ENCODE assay signal across 9 cellular contexts in the genomic region with DNA sequence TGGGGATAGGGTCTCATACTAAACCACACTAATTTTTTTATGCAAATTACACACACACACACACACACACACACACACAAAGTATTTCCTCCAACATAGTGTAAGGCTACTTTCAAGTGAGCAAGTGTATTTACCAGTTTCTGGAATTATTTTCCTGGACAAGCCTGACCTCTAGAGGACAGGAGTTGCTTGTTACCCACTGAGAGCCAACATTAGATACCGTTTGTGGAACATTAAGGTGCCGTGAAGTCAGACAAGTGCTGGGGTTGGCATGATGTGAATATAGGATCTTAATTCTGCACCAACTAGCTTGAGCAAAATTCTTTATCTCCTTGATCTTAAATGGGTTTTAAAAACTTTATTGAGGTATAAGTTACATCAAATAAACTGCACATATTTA. TPM values are rescaled to one million over a fixed set of nuclear protein-coding genes. Genes with fewer than 3 reads are reported as not detected.
DNase-seq lines count a peak whose midpoint lies in the region; ATAC-seq and TF ChIP-seq lines count a peak whose summit lies in the region.
"Had no signal": no experiment of that assay in that cellular context is flagged by ENCODE, and none has a peak within 500 bp of the region (broad histone marks: within the 10 kb centered on the region; RNA-seq: fewer than 3 reads in every experiment).

No MANE protein-coding gene starts in this region.

- CTCF ChIA-PET in HEK293T (lab: Yijun Ruan, JAX) = interaction anchor here (0.7 kb wide), 1 partner anchor 10 kb away, joined by 3 read pairs; no protein-coding TSS in a partner anchor

- DNase-seq in NCI-H1694 treated with DMSO at 0.1 percent for 48 hours (lab: John Stamatoyannopoulos, UW) (peak; percentile 9), NCI-H1694 (lab: John Stamatoyannopoulos, UW) (no peak), HEK293T (ENCODE audit: extremely low spot score) (peak; percentile 19), NCI-H2196 treated with DMSO at 0.1 percent for 48 hours (lab: John Stamatoyannopoulos, UW; ENCODE audit: unreplicated experiment) (peak; percentile 14), astrocyte of the cerebellum (ENCODE audit: low read depth) (peak; percentile 45), left lung (no peak), ureter (ENCODE audit: low spot score) (no peak), cortex of kidney (lab: John Stamatoyannopoulos, UW) (no peak)

- peak; percentile 83 for ATAC-seq in left lung

- H3K9me3 ChIP-seq in left lung = no peaks in the 10 kb centered on the region
- H3K9me3 ChIP-seq: BLaER1 had no signal

- TF ChIP-seq CTCF in astrocyte of the cerebellum (IDR thresholded peaks at IDR 0.05; ENCODE audit: low read depth, low read length, missing control alignments) (peak; percentile 73), left lung (IDR thresholded peaks at IDR 0.05) (peak; percentile 32 to 49)

- H3K27me3 ChIP-seq in left lung = no peaks in the 10 kb centered on the region
- H3K27me3 ChIP-seq: BLaER1 had no signal

- in situ Hi-C loops in astrocyte of the cerebellum (cut with HindIII; ENCODE audit: low sequenced_read_pairs) = loop anchor here (25.0 kb wide), 1 partner anchor 336 kb away; no protein-coding TSS in a partner anchor

- H3K36me3 ChIP-seq in left lung = no peaks in the 10 kb centered on the region
- H3K36me3 ChIP-seq: BLaER1 had no signal

- H3K4me1 ChIP-seq in left lung = no peaks in the 10 kb centered on the region
- H3K4me1 ChIP-seq: BLaER1 had no signal

- POLR2A ChIA-PET in HEK293T (lab: Yijun Ruan, JAX) = no interaction called here

- intact Hi-C loops in left lung (cut with DNase I) = loop anchor here in 1 of 2 donors (5.0 kb wide), 1 partner anchor 331 kb away; no protein-coding TSS in a partner anchor

- H3K4me3 ChIP-seq in astrocyte of the cerebellum (ENCODE audit: low read depth, low read length) (no peak overlapping the region), left lung (no peak overlapping the region)
- H3K4me3 ChIP-seq: BLaER1 had no signal

- no peak overlapping the region for H3K27ac ChIP-seq in left lung
- H3K27ac ChIP-seq: BLaER1 had no signal

TF ChIP-seq in HEK293T, 16 proteins besides CTCF, POLR2A, EP300 and RAD21:
- TF ChIP-seq HDGF (IDR thresholded peaks at IDR 0.05; ENCODE audit: borderline replicate concordance) = no peak
- no peak for TF ChIP-seq L3MBTL2 (conservative IDR thresholded peaks at IDR 0.05)

RNA-seq across cellular contexts. Expression of a gene that starts 39.3 kb away (rescaled TPM):
- total RNA-seq in left lung (1 to 10 TPM; 1.1 to 3.5 TPM), ureter (not detected)

RNA-seq across cellular contexts. Expression of a gene that starts 59.6 kb away (rescaled TPM):
- total RNA-seq in left lung = under 1 TPM in 1 of 2 donors, not detected in 1; 0.58 TPM
- not detected for total RNA-seq in ureter

Comparison
In these comparisons a context has a peak if more than half of its experiments do, and no peak if none do; other contexts are left out.
1. DNase-seq: peak in NCI-H1694 treated with DMSO at 0.1 percent for 48 hours (single experiment), HEK293T (single experiment), NCI-H2196 treated with DMSO at 0.1 percent for 48 hours (single experiment) and astrocyte of the cerebellum (single experiment); none in NCI-H1694 (single experiment), left lung (0 of 2), ureter (single experiment) and cortex of kidney (single experiment).